ENCODE assay signal across 14 cellular contexts in genomic region chr17:2867441-2868424, GRCh38.
DNase-seq lines count a peak whose midpoint lies in the region; ATAC-seq, FAIRE-seq and TF ChIP-seq lines count a peak whose summit lies in the region.
"Had no signal": no experiment of that assay in that cellular context is flagged by ENCODE, and none has a peak within 500 bp of the region (broad histone marks: within the 10 kb centered on the region; RNA-seq: fewer than 3 reads in every experiment).

No MANE protein-coding gene starts in this region.

- H2BK5ac ChIP-seq in H1 (ENCODE audit: low read depth, low read length), result peak overlapping the region; percentile 5; the same call in 1 of the 2 replicates

- POLR2A ChIA-PET in BJ (lab: Charles Lee) (no interaction called here), H1 (lab: Charles Lee; ENCODE audit: partially characterized antibody) (interaction anchor here (1.2 to 1.9 kb wide), 2 partner anchors 9 to 14 kb away, joined by 3 to 11 read pairs; no protein-coding TSS in a partner anchor)

- H3K4ac ChIP-seq in H1 (replicated peaks; ENCODE audit: insufficient read length, low read depth, low read length), result no peak overlapping the region

- H2BK20ac ChIP-seq in H1 (ENCODE audit: low read length), result no peak overlapping the region

- H3K14ac ChIP-seq in H1 (ENCODE audit: insufficient read length), result no peak overlapping the region

- peak overlapping the region; percentile 13; the same call in 1 of the 2 replicates for H2BK12ac ChIP-seq in H1 (ENCODE audit: low read depth, low read length)

- H3K27me3 ChIP-seq in BJ (ENCODE audit: control insufficient read depth, insufficient read depth, low read length) (no peaks in the 10 kb centered on the region), HUES64 (ENCODE audit: insufficient read depth, low read length) (no peaks in the 10 kb centered on the region), H1 (replicated peaks in 1 of 4; ENCODE audit: control insufficient read depth in 3 of 4, extremely low read depth in 1 of 4, insufficient read depth in 3 of 4, low read length in 3 of 4) (no peaks in the 10 kb centered on the region)
- H3K27me3 ChIP-seq: hepatocyte had no signal

- peaks cover 5 to 55% of the 10 kb centered on the region in 2 experiments; a peak in 2 of 4 replicates for H3K79me2 ChIP-seq in H1 (ENCODE audit: control insufficient read depth in 1 of 2, insufficient read depth in 2 of 2, low read length in 2 of 2)
- H3K79me2 ChIP-seq: hepatocyte had no signal

- H3K9me3 Mint-ChIP-seq in nephron progenitor cell, result no peaks in the 10 kb centered on the region
- H3K9me3 Mint-ChIP-seq: activated T-cell treated with anti-CD3 and anti-CD28 coated beads, Interleukin-2, amount 50 U/mL, for 72 hours; CD4-positive, alpha-beta memory T cell; stimulated activated memory B cell treated with anti-CD40 and anti-IgM and Interleukin-4, amounts not matched to agents 10 μg/mL and 1 μg/mL and 100 μg/mL, for 72 hours had no signal

- TF ChIP-seq CTCF in BJ (IDR thresholded peaks at IDR 0.05; ENCODE audit: insufficient read depth, low read depth, low read length), result peak; percentile 47
- TF ChIP-seq CTCF in H1 (IDR thresholded peaks at IDR 0.05; ENCODE audit: control extremely low read depth in 1 of 3, insufficient read depth in 1 of 3, low read depth in 1 of 3, low read length in 3 of 3), result peak; percentile 33 to 62 (median 52)
- no peak for TF ChIP-seq CTCF in nephron progenitor cell (IDR thresholded peaks at IDR 0.05)

- H4K5ac ChIP-seq in H1 (ENCODE audit: insufficient read length, low read depth, low read length), result no peak overlapping the region

- WGBS in HUES64, result 63% methylated on average over 23 of the region's 23 CpGs
- 62% methylated on average over 23 of the region's 23 CpGs; no CpG with 5 or more reads in 1 of the 2 experiments for WGBS in H1 (ENCODE audit: extremely low coverage in 1 of 2, insufficient coverage in 1 of 2, insufficient read length in 1 of 2, insufficient replicate concordance in 2 of 2, low coverage in 1 of 2, low lambda C conversion rate in 2 of 2, missing lambda C conversion rate in 1 of 2), 2 experiments

- peak; percentile 40 to 52 for TF ChIP-seq RAD21 in H1 (IDR thresholded peaks at IDR 0.05 in 1 of 2, conservative IDR thresholded peaks at IDR 0.05 in 1 of 2; ENCODE audit: low read depth in 2 of 2, low read length in 2 of 2)

- H3K36me3 Mint-ChIP-seq in nephron progenitor cell (ENCODE audit: low read depth), result no peaks in the 10 kb centered on the region

- DNase-seq in BJ (ENCODE audit: low read depth), result peak; percentile 62
- peak in 1 of 2 experiments; percentile 67 for DNase-seq in H1 (ENCODE audit: low read depth in 1 of 2, low spot score in 2 of 2)
- DNase-seq in nephron progenitor cell, result peak; percentile 28
- no peak for DNase-seq in COR-L47 (lab: John Stamatoyannopoulos, UW)
- DNase-seq in KG1 (lab: John Stamatoyannopoulos, UW), result no peak
- DNase-seq: activated T-cell treated with anti-CD3 and anti-CD28 coated beads, Interleukin-2, amount 50 U/mL, for 72 hours; CD4-positive, alpha-beta memory T cell; NCI-H2081 treated with DMSO at 0.1 percent for 48 hours had no signal

- H3K27ac Mint-ChIP-seq in nephron progenitor cell, result no peak overlapping the region
- H3K27ac Mint-ChIP-seq: activated T-cell treated with anti-CD3 and anti-CD28 coated beads, Interleukin-2, amount 50 U/mL, for 72 hours; CD4-positive, alpha-beta memory T cell; stimulated activated memory B cell treated with anti-CD40 and anti-IgM and Interleukin-4, amounts not matched to agents 10 μg/mL and 1 μg/mL and 100 μg/mL, for 72 hours had no signal

- H4K20me1 ChIP-seq in H1 (replicated peaks in 1 of 2; ENCODE audit: control insufficient read depth in 1 of 2, insufficient read depth in 2 of 2, low read length in 2 of 2), result peaks cover 7 to 8% of the 10 kb centered on the region in 2 experiments

- H3K9ac ChIP-seq in HUES64 (ENCODE audit: low read depth, low read length) (no peak overlapping the region), H1 (replicated peaks in 1 of 4; ENCODE audit: extremely low read depth in 1 of 4, low read depth in 3 of 4, low read length in 3 of 4) (no peak overlapping the region)

- H3K23ac ChIP-seq in H1 (ENCODE audit: insufficient read length), result no peak overlapping the region

- H3K36me3 ChIP-seq in BJ (ENCODE audit: control insufficient read depth, insufficient read depth, low read length), result no peaks in the 10 kb centered on the region
- H3K36me3 ChIP-seq in HUES64 (ENCODE audit: insufficient read depth, low read length), result 0 out of 2 replicates have a peak, but pooled peaks cover 3% of the 10 kb centered on the region
- H3K36me3 ChIP-seq in H1 (ENCODE audit: control insufficient read depth in 2 of 4, insufficient read depth in 4 of 4, low read length in 3 of 4), result no peaks in the 10 kb centered on the region

- TF ChIP-seq EP300 in H1 (IDR thresholded peaks at IDR 0.05; ENCODE audit: borderline replicate concordance in 1 of 2, low read depth in 2 of 2, low read length in 2 of 2), result no peak

- no peak overlapping the region for H2BK120ac ChIP-seq in H1 (replicated peaks; ENCODE audit: low read depth, low read length)

- H3K18ac ChIP-seq in H1 (ENCODE audit: extremely low read depth, low read length), result 0 out of 2 replicates have a peak overlapping the region, but pooled peaks have one; percentile 1

- no peaks in the 10 kb centered on the region for H3K23me2 ChIP-seq in H1 (ENCODE audit: low read depth, low read length)

- TF ChIP-seq POLR2A in H1 (IDR thresholded peaks at IDR 0.05; ENCODE audit: control extremely low read depth in 1 of 2, low read depth in 2 of 2, low read length in 2 of 2), result no peak

- peak overlapping the region; percentile 47; the same call in 1 of the 2 replicates for H3K27ac ChIP-seq in HUES64 (ENCODE audit: low read depth, low read length)
- peak overlapping the region; percentile 21; the same call in 1 of the 2 replicates for H3K27ac ChIP-seq in H1 (ENCODE audit: low read depth, low read length)
- H3K27ac ChIP-seq: hepatocyte had no signal

- H3K4me1 ChIP-seq in HUES64 (ENCODE audit: insufficient read depth, low read length) (peaks cover 37% of the 10 kb centered on the region), H1 (replicated peaks in 1 of 4; ENCODE audit: control insufficient read depth in 3 of 4, insufficient read depth in 4 of 4, low read length in 3 of 4) (peaks cover 11 to 33% (median 28%) of the 10 kb centered on the region in 4 experiments)

- no peak overlapping the region for H2AFZ ChIP-seq in H1 (ENCODE audit: low read length)
- H2AFZ ChIP-seq: hepatocyte had no signal

- peak overlapping the region; percentile 12; the same call in 1 of the 2 replicates for H2BK15ac ChIP-seq in H1 (ENCODE audit: low read length)

- H2AK5ac ChIP-seq in H1 (ENCODE audit: low read depth, low read length), result no peak overlapping the region

- H3K4me2 ChIP-seq in H1 (ENCODE audit: insufficient read depth in 1 of 2, low read depth in 2 of 2, low read length in 2 of 2), result peak overlapping the region in 1 of 2 experiments; percentile 9; a peak in 1 of 4 replicates
- H3K4me2 ChIP-seq: hepatocyte had no signal

- H3K9me3 ChIP-seq in HUES64 (ENCODE audit: insufficient read depth, low read depth, low read length) (no peaks in the 10 kb centered on the region), H1 (ENCODE audit: insufficient read depth in 2 of 2, low read depth in 1 of 2, low read length in 1 of 2) (no peaks in the 10 kb centered on the region)

- peaks cover 29% of the 10 kb centered on the region for H3K4me1 Mint-ChIP-seq in nephron progenitor cell

- ATAC-seq in GM18517 (IDR thresholded peaks at IDR 0.05; ENCODE audit: unreplicated experiment), result no peak
- no peak for ATAC-seq in GM19324 (IDR thresholded peaks at IDR 0.05; ENCODE audit: low FRiP score, unreplicated experiment)
- ATAC-seq: activated T-cell treated with anti-CD3 and anti-CD28 coated beads, Interleukin-2, amount 50 U/mL, for 72 hours; stimulated activated memory B cell treated with anti-CD40 and anti-IgM and Interleukin-4, amounts not matched to agents 10 μg/mL and 1 μg/mL and 100 μg/mL, for 72 hours had no signal

- H3K27me3 Mint-ChIP-seq in nephron progenitor cell (ENCODE audit: low read depth, poor library complexity), result peaks cover 26% of the 10 kb centered on the region
- H3K27me3 Mint-ChIP-seq: CD4-positive, alpha-beta memory T cell; stimulated activated memory B cell treated with anti-CD40 and anti-IgM and Interleukin-4, amounts not matched to agents 10 μg/mL and 1 μg/mL and 100 μg/mL, for 72 hours had no signal

- no peak overlapping the region for H3K56ac ChIP-seq in H1 (replicated peaks; ENCODE audit: insufficient read length, low read depth, low read length)

- H3K4me3 ChIP-seq in BJ (ENCODE audit: low read depth, low read length) (no peak overlapping the region), HUES64 (ENCODE audit: low read length) (no peak overlapping the region), H1 (ENCODE audit: extremely low read depth in 1 of 4, insufficient read depth in 2 of 4, low read depth in 3 of 4, low read length in 4 of 4) (no peak overlapping the region)
- H3K4me3 ChIP-seq: hepatocyte had no signal

- CTCF ChIA-PET in BJ (lab: Yijun Ruan, JAX), result interaction anchor here (0.6 to 2.8 kb wide), 4 partner anchors 11 to 19 kb away, joined by 3 to 13 read pairs (median 4); no protein-coding TSS in a partner anchor
- CTCF ChIA-PET in H1 (lab: Charles Lee; ENCODE audit: partially characterized antibody), result interaction anchor here (0.7 to 3.7 kb wide), 12 partner anchors 10 to 146 kb away, joined by 3 to 20 read pairs (median 6); no protein-coding TSS in a partner anchor

- no peak overlapping the region for H4K91ac ChIP-seq in H1 (replicated peaks; ENCODE audit: insufficient read length, low read length)

- H3K4me3 Mint-ChIP-seq in nephron progenitor cell, result no peak overlapping the region
- H3K4me3 Mint-ChIP-seq: activated T-cell treated with anti-CD3 and anti-CD28 coated beads, Interleukin-2, amount 50 U/mL, for 72 hours; CD4-positive, alpha-beta memory T cell; stimulated activated memory B cell treated with anti-CD40 and anti-IgM and Interleukin-4, amounts not matched to agents 10 μg/mL and 1 μg/mL and 100 μg/mL, for 72 hours had no signal

- H4K8ac ChIP-seq in H1 (ENCODE audit: extremely low read depth, insufficient read depth, low read length), result no peak overlapping the region

- FAIRE-seq in H1 (lab: Jason Lieb, UNC), result peak; percentile 87
- FAIRE-seq: RCC 7860 had no signal

- peaks cover 13% of the 10 kb centered on the region for H3K79me1 ChIP-seq in H1 (ENCODE audit: low read depth, low read length)

TF ChIP-seq in H1, 55 proteins besides CTCF, POLR2A, EP300 and RAD21 (continues in another document):
- TF ChIP-seq NANOG (IDR thresholded peaks at IDR 0.05; ENCODE audit: insufficient read depth, low read depth, low read length, poor library complexity, severe bottlenecking) (no peak), MAFK (IDR thresholded peaks at IDR 0.05; ENCODE audit: low read depth, low read length) (no peak), HDAC2 (IDR thresholded peaks at IDR 0.05; ENCODE audit: borderline replicate concordance in 1 of 2, low read depth in 2 of 2, low read length in 2 of 2) (no peak), ZNF274 (IDR thresholded peaks at IDR 0.05; ENCODE audit: borderline replicate concordance, extremely low read depth, low read length) (no peak), SIRT6 (IDR thresholded peaks at IDR 0.05; ENCODE audit: low read length) (no peak), CEBPB (IDR thresholded peaks at IDR 0.05; ENCODE audit: low read depth, low read length) (no peak)

Comparison
In these comparisons a context has a peak if more than half of its experiments do, and no peak if none do; other contexts are left out.
1. DNase-seq: peak in BJ (single experiment) and nephron progenitor cell (single experiment); none in COR-L47 (single experiment) and KG1 (single experiment).